Comparison of ENCODE assay signal across 15 cellular contexts in the genomic region with DNA sequence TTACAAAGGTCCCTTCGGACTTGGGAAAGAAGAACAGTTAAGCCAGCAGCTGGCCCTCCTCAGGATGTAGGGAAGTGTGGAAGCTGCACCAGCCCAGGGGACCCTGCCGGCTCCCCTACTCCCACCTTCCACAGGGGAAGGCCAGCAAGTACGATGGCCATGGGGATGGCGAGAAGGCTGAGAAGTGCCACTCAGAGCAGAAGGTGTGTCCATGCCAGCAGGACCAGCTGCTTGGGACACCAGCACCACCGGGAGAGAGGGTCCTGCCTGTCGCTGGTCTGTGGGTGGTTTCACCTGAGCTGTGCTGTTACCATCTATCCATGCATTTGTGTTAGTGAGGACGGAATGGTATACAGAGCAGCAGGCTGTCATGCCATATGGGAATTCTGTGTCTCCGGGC.
DNase-seq lines count a peak whose midpoint lies in the region; ATAC-seq, FAIRE-seq and TF ChIP-seq lines count a peak whose summit lies in the region.
"Had no signal": no experiment of that assay in that cellular context is flagged by ENCODE, and none has a peak within 500 bp of the region (broad histone marks: within the 10 kb centered on the region; RNA-seq: fewer than 3 reads in every experiment).

No MANE protein-coding gene starts in this region.

- H2AFZ ChIP-seq in H1 (ENCODE audit: low read length), result no peak overlapping the region
- H2AFZ ChIP-seq in neuronal stem cell (ENCODE audit: low read length), result no peak overlapping the region

- H3K23ac ChIP-seq in H1 (ENCODE audit: insufficient read length) (no peak overlapping the region), neuronal stem cell (ENCODE audit: low read depth, low read length, poor library complexity) (peak overlapping the region; percentile 44)

- no peaks in the 10 kb centered on the region for H3K36me3 Mint-ChIP-seq in type B pancreatic cell
- H3K36me3 Mint-ChIP-seq: CD4-positive, CD25-positive, alpha-beta regulatory T cell had no signal

- H4K5ac ChIP-seq in H1 (ENCODE audit: insufficient read length, low read depth, low read length), result no peak overlapping the region

- TF ChIP-seq RAD21 in H1 (IDR thresholded peaks at IDR 0.05 in 1 of 2, conservative IDR thresholded peaks at IDR 0.05 in 1 of 2; ENCODE audit: low read depth in 2 of 2, low read length in 2 of 2), result no peak

- H3K27me3 Mint-ChIP-seq in type B pancreatic cell, result peaks cover 4% of the 10 kb centered on the region

- no peak for FAIRE-seq in H1 (lab: Jason Lieb, UNC)
- FAIRE-seq: HepG2, HTR-8/SVneo had no signal

- H3K9ac ChIP-seq in H1 (replicated peaks in 1 of 4; ENCODE audit: extremely low read depth in 1 of 4, low read depth in 3 of 4, low read length in 3 of 4) (no peak overlapping the region), neuronal stem cell (ENCODE audit: low read depth, low read length, poor library complexity) (no peak overlapping the region), colonic mucosa (ENCODE audit: low read depth in 2 of 2, low read length in 2 of 2) (no peak overlapping the region)

- WGBS in H1 (ENCODE audit: extremely low coverage in 1 of 2, insufficient coverage in 1 of 2, insufficient read length in 1 of 2, insufficient replicate concordance in 2 of 2, low coverage in 1 of 2, low lambda C conversion rate in 2 of 2, missing lambda C conversion rate in 1 of 2), 2 experiments, result 95% methylated on average over 8 of the region's 8 CpGs; no CpG with 5 or more reads in 1 of the 2 experiments
- WGBS in neuronal stem cell (ENCODE audit: extremely low coverage in 2 of 2, insufficient read length in 2 of 2, insufficient replicate concordance in 1 of 2), 2 donors, result no CpG with 5 or more reads among the region's 8 CpGs
- 95 to 98% methylated on average over 8 of the region's 8 CpGs for WGBS in aorta, 2 donors

- intact Hi-C loops in left cardiac atrium (cut with DNase I) (no loop called here), Right ventricle myocardium superior (cut with DNase I) (no loop called here), aorta (cut with DNase I) (no loop called here), colonic mucosa (cut with DNase I) (no loop called here)

- no peaks in the 10 kb centered on the region for H3K79me1 ChIP-seq in H1 (ENCODE audit: low read depth, low read length)
- no peaks in the 10 kb centered on the region for H3K79me1 ChIP-seq in neuronal stem cell (ENCODE audit: low read depth, low read length)

- POLR2A ChIA-PET in H1 (lab: Charles Lee; ENCODE audit: partially characterized antibody), result interaction anchor here (0.9 kb wide), 1 partner anchor 10 kb away, joined by 3 read pairs; no protein-coding TSS in a partner anchor

- H2BK120ac ChIP-seq in H1 (replicated peaks; ENCODE audit: low read depth, low read length), result no peak overlapping the region
- H2BK120ac ChIP-seq in neuronal stem cell (ENCODE audit: low read depth, low read length), result no peak overlapping the region

- TF ChIP-seq POLR2A in H1 (IDR thresholded peaks at IDR 0.05; ENCODE audit: control extremely low read depth in 1 of 2, low read depth in 2 of 2, low read length in 2 of 2), result no peak

- no peak for TF ChIP-seq EP300 in H1 (IDR thresholded peaks at IDR 0.05; ENCODE audit: borderline replicate concordance in 1 of 2, low read depth in 2 of 2, low read length in 2 of 2)

- TF ChIP-seq CTCF in H1 (IDR thresholded peaks at IDR 0.05; ENCODE audit: control extremely low read depth in 1 of 3, insufficient read depth in 1 of 3, low read depth in 1 of 3, low read length in 3 of 3) (no peak), colonic mucosa (IDR thresholded peaks at IDR 0.05) (no peak), type B pancreatic cell (conservative IDR thresholded peaks at IDR 0.05) (no peak)

- no peak overlapping the region for H4K8ac ChIP-seq in H1 (ENCODE audit: extremely low read depth, insufficient read depth, low read length)
- no peak overlapping the region for H4K8ac ChIP-seq in neuronal stem cell (ENCODE audit: low read depth, low read length)

- H3K9me3 ChIP-seq in H1 (ENCODE audit: insufficient read depth in 2 of 2, low read depth in 1 of 2, low read length in 1 of 2) (no peaks in the 10 kb centered on the region), neuronal stem cell (replicated peaks in 1 of 2; ENCODE audit: control insufficient read depth in 2 of 2, insufficient read depth in 1 of 2, low read depth in 1 of 2, low read length in 2 of 2) (peaks cover 0 to 2% of the 10 kb centered on the region in 2 donors), aorta (ENCODE audit: control insufficient read depth, low read length) (no peaks in the 10 kb centered on the region), colonic mucosa (no peaks in the 10 kb centered on the region)

- H3K27ac Mint-ChIP-seq in type B pancreatic cell, result no peak overlapping the region
- H3K27ac Mint-ChIP-seq: CD4-positive, CD25-positive, alpha-beta regulatory T cell had no signal

- DNase-seq in left cardiac atrium, result peak; percentile 5
- DNase-seq in Right ventricle myocardium superior, result no peak
- no peak for DNase-seq in H1 (ENCODE audit: low read depth in 1 of 2, low spot score in 2 of 2)
- no peak for DNase-seq in neuronal stem cell (ENCODE audit: low spot score)
- DNase-seq in aorta, result peak; percentile 12 to 34
- no peak for DNase-seq in colonic mucosa
- no peak for DNase-seq in type B pancreatic cell (ENCODE audit: extremely low spot score, unreplicated experiment)
- DNase-seq: CD4-positive, CD25-positive, alpha-beta regulatory T cell; DMS53; GF-D8 had no signal

- ATAC-seq in left cardiac atrium (no peak), Right ventricle myocardium superior (ENCODE audit: poor library complexity) (no peak), aorta (ENCODE audit: low FRiP score) (no peak), HG02884 (IDR thresholded peaks at IDR 0.05; ENCODE audit: unreplicated experiment) (no peak)
- ATAC-seq: HCT116, HepG2 had no signal

- H3K4me3 Mint-ChIP-seq in type B pancreatic cell, result no peak overlapping the region
- H3K4me3 Mint-ChIP-seq: CD4-positive, CD25-positive, alpha-beta regulatory T cell had no signal

- H2AK5ac ChIP-seq in H1 (ENCODE audit: low read depth, low read length) (no peak overlapping the region), neuronal stem cell (ENCODE audit: low read depth, low read length) (peak overlapping the region; percentile 93)

- H3K36me3 ChIP-seq in H1 (ENCODE audit: control insufficient read depth in 2 of 4, insufficient read depth in 4 of 4, low read length in 3 of 4), result no peaks in the 10 kb centered on the region
- no peaks in the 10 kb centered on the region for H3K36me3 ChIP-seq in neuronal stem cell (replicated peaks in 1 of 2; ENCODE audit: control insufficient read depth in 2 of 2, insufficient read depth in 2 of 2, low read length in 2 of 2)
- no peaks in the 10 kb centered on the region for H3K36me3 ChIP-seq in aorta (ENCODE audit: control insufficient read depth in 1 of 2, insufficient read depth in 2 of 2, low read length in 1 of 2)
- H3K36me3 ChIP-seq in colonic mucosa, result no peaks in the 10 kb centered on the region

- H3K27me3 ChIP-seq in H1 (replicated peaks in 1 of 4; ENCODE audit: control insufficient read depth in 3 of 4, extremely low read depth in 1 of 4, insufficient read depth in 3 of 4, low read length in 3 of 4) (no peaks in the 10 kb centered on the region; a peak in 1 of 7 replicates), neuronal stem cell (ENCODE audit: control insufficient read depth in 3 of 3, insufficient read depth in 3 of 3, low read depth in 1 of 3, low read length in 3 of 3) (no peaks in the 10 kb centered on the region), aorta (ENCODE audit: control insufficient read depth in 1 of 2, insufficient read depth in 2 of 2, low read length in 1 of 2) (no peaks in the 10 kb centered on the region), colonic mucosa (no peaks in the 10 kb centered on the region)

- peaks cover 38% of the 10 kb centered on the region for H3K4me1 Mint-ChIP-seq in type B pancreatic cell (ENCODE audit: unreplicated experiment)

- H2BK12ac ChIP-seq in H1 (ENCODE audit: low read depth, low read length) (0 out of 2 replicates have a peak overlapping the region, but pooled peaks have one; percentile 75), neuronal stem cell (ENCODE audit: low read length) (no peak overlapping the region)

- H3K23me2 ChIP-seq in H1 (ENCODE audit: low read depth, low read length), result no peaks in the 10 kb centered on the region

- H3K18ac ChIP-seq in H1 (ENCODE audit: extremely low read depth, low read length), result no peak overlapping the region
- H3K18ac ChIP-seq in neuronal stem cell (ENCODE audit: low read length), result no peak overlapping the region

- H3K14ac ChIP-seq in H1 (ENCODE audit: insufficient read length), result no peak overlapping the region
- peak overlapping the region; percentile 3 for H3K14ac ChIP-seq in neuronal stem cell (ENCODE audit: low read length)

- H3K4me2 ChIP-seq in H1 (ENCODE audit: insufficient read depth in 1 of 2, low read depth in 2 of 2, low read length in 2 of 2) (no peak overlapping the region), neuronal stem cell (ENCODE audit: insufficient read depth, low read length, poor library complexity, severe bottlenecking) (no peak overlapping the region)

- CTCF ChIA-PET in H1 (lab: Charles Lee; ENCODE audit: partially characterized antibody), result interaction anchor here (0.6 kb wide), 1 partner anchor 92 kb away, joined by 4 read pairs; no protein-coding TSS in a partner anchor

- H4K20me1 ChIP-seq in H1 (replicated peaks in 1 of 2; ENCODE audit: control insufficient read depth in 1 of 2, insufficient read depth in 2 of 2, low read length in 2 of 2), result no peaks in the 10 kb centered on the region

- H3K56ac ChIP-seq in H1 (replicated peaks; ENCODE audit: insufficient read length, low read depth, low read length), result no peak overlapping the region

- H2BK15ac ChIP-seq in H1 (ENCODE audit: low read length) (peak overlapping the region; percentile 46; the same call in 1 of the 2 replicates), neuronal stem cell (ENCODE audit: low read length) (no peak overlapping the region)

- H4K91ac ChIP-seq in H1 (replicated peaks; ENCODE audit: insufficient read length, low read length) (peak overlapping the region; percentile 23), neuronal stem cell (ENCODE audit: low read depth, low read length, poor library complexity) (no peak overlapping the region)

- H3K4ac ChIP-seq in H1 (replicated peaks; ENCODE audit: insufficient read length, low read depth, low read length), result peak overlapping the region; percentile 59
- no peak overlapping the region for H3K4ac ChIP-seq in neuronal stem cell (ENCODE audit: low read length)

- H3K9me3 Mint-ChIP-seq in type B pancreatic cell, result no peaks in the 10 kb centered on the region
- H3K9me3 Mint-ChIP-seq: CD4-positive, CD25-positive, alpha-beta regulatory T cell had no signal

- H3K4me3 ChIP-seq in H1 (ENCODE audit: extremely low read depth in 1 of 4, insufficient read depth in 2 of 4, low read depth in 3 of 4, low read length in 4 of 4) (no peak overlapping the region), neuronal stem cell (ENCODE audit: low read length in 2 of 2) (no peak overlapping the region), aorta (ENCODE audit: low read length in 2 of 2) (no peak overlapping the region), colonic mucosa (no peak overlapping the region)

- H2BK5ac ChIP-seq in H1 (ENCODE audit: low read depth, low read length) (no peak overlapping the region), neuronal stem cell (ENCODE audit: low read length) (no peak overlapping the region)

- peaks cover 0 to 18% (median 7%) of the 10 kb centered on the region in 4 experiments; a peak in 5 of 7 replicates for H3K4me1 ChIP-seq in H1 (replicated peaks in 1 of 4; ENCODE audit: control insufficient read depth in 3 of 4, insufficient read depth in 4 of 4, low read length in 3 of 4)
- H3K4me1 ChIP-seq in neuronal stem cell (ENCODE audit: control insufficient read depth in 2 of 2, insufficient read depth in 1 of 2, low read depth in 1 of 2, low read length in 2 of 2), result peaks cover 12 to 16% of the 10 kb centered on the region in 2 donors
- H3K4me1 ChIP-seq in aorta (ENCODE audit: control insufficient read depth in 1 of 2, insufficient read depth in 2 of 2, low read length in 2 of 2), result no peaks in the 10 kb centered on the region
- H3K4me1 ChIP-seq in colonic mucosa, result no peaks in the 10 kb centered on the region

- no peak overlapping the region for H3K27ac ChIP-seq in H1 (ENCODE audit: low read depth, low read length)
- H3K27ac ChIP-seq in neuronal stem cell (replicated peaks; ENCODE audit: low read length), result no peak overlapping the region
- no peak overlapping the region for H3K27ac ChIP-seq in aorta (ENCODE audit: low read depth in 1 of 2, low read length in 2 of 2)
- no peak overlapping the region for H3K27ac ChIP-seq in colonic mucosa
- H3K27ac ChIP-seq: 22Rv1 had no signal

- no peaks in the 10 kb centered on the region for H3K79me2 ChIP-seq in H1 (ENCODE audit: control insufficient read depth in 1 of 2, insufficient read depth in 2 of 2, low read length in 2 of 2)

- H2BK20ac ChIP-seq in H1 (ENCODE audit: low read length), result 0 out of 2 replicates have a peak overlapping the region, but pooled peaks have one; percentile 32

Comparison
In these comparisons a context has a peak if more than half of its experiments do, and no peak if none do; other contexts are left out.
1. DNase-seq: peak in left cardiac atrium (single experiment) and aorta (2 of 2); none in Right ventricle myocardium superior (single experiment), H1 (0 of 2), neuronal stem cell (single experiment), colonic mucosa (single experiment) and type B pancreatic cell (single experiment).